ENCODE assay signal across 2 cellular contexts in the genomic region with DNA sequence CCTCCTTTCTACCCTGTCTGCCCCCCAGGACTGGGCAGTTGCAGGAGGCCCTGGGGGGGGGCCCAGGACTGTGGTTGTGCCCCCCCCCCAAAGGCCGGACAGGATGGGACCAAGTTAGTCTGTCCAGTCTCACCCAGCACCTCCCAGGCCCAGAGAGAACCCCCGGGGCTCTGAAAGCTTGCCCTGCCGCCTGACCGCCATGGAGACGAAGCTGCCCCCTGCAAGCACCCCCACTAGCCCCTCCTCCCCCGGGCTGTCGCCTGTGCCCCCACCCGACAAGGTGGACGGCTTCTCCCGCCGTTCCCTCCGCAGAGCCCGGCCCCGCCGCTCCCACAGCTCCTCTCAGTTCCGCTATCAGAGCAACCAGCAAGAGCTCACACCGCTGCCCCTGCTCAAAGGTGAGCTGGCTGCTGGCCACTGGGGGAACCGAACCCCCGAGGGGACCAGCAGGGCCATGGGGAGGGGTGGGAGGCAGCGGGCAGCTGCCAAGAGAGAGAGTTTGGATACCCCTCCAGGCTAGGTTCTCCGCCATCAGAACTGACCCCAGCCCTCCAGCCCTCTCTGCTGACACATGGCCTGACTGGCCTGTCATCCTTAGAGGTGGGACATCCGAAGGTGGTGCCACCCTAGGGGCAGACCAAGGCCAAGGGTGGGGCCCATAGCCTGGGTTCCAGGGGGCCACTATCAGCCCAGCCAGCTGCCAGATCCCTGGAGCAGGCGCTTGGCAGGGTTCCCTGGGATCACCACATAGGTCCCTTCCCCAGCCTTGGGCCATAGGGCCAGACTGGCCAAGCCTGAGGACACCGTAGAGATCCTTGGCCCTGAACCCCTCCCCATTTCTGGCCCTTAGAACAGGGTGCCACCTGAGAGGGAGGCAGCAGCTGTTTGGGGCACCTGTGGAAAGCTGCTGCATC.
TF ChIP-seq lines count a peak whose summit lies in the region.

No MANE protein-coding gene starts in this region.

TF ChIP-seq in A549, 52 proteins besides CTCF, POLR2A, EP300 and RAD21:
- TF ChIP-seq, protein P1, sequence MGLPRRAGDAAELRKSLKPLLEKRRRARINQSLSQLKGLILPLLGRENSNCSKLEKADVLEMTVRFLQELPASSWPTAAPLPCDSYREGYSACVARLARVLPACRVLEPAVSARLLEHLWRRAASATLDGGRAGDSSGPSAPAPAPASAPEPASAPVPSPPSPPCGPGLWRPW (IDR thresholded peaks at IDR 0.05): no peak
- TF ChIP-seq RARB (CRISPR knock-in tag; IDR thresholded peaks at IDR 0.05): no peak
- no peak for TF ChIP-seq FOSB (CRISPR knock-in tag; IDR thresholded peaks at IDR 0.05)
- TF ChIP-seq RFX5 (IDR thresholded peaks at IDR 0.05): no peak
- TF ChIP-seq GATA3 (IDR thresholded peaks at IDR 0.05; ENCODE audit: borderline replicate concordance): no peak
- TF ChIP-seq ZC3H11A (IDR thresholded peaks at IDR 0.05): no peak
- TF ChIP-seq CEBPB (IDR thresholded peaks at IDR 0.05): no peak
- TF ChIP-seq JUNB (IDR thresholded peaks at IDR 0.05): no peak
- no peak for TF ChIP-seq PHF8 (IDR thresholded peaks at IDR 0.05; ENCODE audit: borderline replicate concordance, low read depth)
- no peak for TF ChIP-seq SREBF2 (IDR thresholded peaks at IDR 0.05)
- TF ChIP-seq, protein P2, sequence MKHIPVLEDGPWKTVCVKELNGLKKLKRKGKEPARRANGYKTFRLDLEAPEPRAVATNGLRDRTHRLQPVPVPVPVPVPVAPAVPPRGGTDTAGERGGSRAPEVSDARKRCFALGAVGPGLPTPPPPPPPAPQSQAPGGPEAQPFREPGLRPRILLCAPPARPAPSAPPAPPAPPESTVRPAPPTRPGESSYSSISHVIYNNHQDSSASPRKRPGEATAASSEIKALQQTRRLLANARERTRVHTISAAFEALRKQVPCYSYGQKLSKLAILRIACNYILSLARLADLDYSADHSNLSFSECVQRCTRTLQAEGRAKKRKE (CRISPR knock-in tag; IDR thresholded peaks at IDR 0.05; ENCODE audit: low read depth): no peak
- no peak for TF ChIP-seq KDM1A (IDR thresholded peaks at IDR 0.05; ENCODE audit: low read depth)
- TF ChIP-seq ESRRA (IDR thresholded peaks at IDR 0.05; ENCODE audit: borderline replicate concordance, low read length): no peak
- TF ChIP-seq, protein P3, sequence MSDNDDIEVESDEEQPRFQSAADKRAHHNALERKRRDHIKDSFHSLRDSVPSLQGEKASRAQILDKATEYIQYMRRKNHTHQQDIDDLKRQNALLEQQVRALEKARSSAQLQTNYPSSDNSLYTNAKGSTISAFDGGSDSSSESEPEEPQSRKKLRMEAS (IDR thresholded peaks at IDR 0.05): no peak
- TF ChIP-seq MYC (IDR thresholded peaks at IDR 0.05; ENCODE audit: borderline replicate concordance, low read length): no peak

TF ChIP-seq in IMR-90, 13 proteins besides CTCF, POLR2A, EP300 and RAD21:
- no peak for TF ChIP-seq FOS (IDR thresholded peaks at IDR 0.05; ENCODE audit: low read depth, low read length)
- no peak for TF ChIP-seq RCOR1 (IDR thresholded peaks at IDR 0.05; ENCODE audit: insufficient replicate concordance, low read length)
- TF ChIP-seq MXI1 (IDR thresholded peaks at IDR 0.05; ENCODE audit: borderline replicate concordance, low read depth, low read length): no peak
- no peak for TF ChIP-seq CEBPB (IDR thresholded peaks at IDR 0.05; ENCODE audit: low read depth, low read length)
- TF ChIP-seq, protein P4, sequence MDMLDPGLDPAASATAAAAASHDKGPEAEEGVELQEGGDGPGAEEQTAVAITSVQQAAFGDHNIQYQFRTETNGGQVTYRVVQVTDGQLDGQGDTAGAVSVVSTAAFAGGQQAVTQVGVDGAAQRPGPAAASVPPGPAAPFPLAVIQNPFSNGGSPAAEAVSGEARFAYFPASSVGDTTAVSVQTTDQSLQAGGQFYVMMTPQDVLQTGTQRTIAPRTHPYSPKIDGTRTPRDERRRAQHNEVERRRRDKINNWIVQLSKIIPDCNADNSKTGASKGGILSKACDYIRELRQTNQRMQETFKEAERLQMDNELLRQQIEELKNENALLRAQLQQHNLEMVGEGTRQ (IDR thresholded peaks at IDR 0.05; ENCODE audit: low read depth, low read length): no peak
- TF ChIP-seq, protein P5, sequence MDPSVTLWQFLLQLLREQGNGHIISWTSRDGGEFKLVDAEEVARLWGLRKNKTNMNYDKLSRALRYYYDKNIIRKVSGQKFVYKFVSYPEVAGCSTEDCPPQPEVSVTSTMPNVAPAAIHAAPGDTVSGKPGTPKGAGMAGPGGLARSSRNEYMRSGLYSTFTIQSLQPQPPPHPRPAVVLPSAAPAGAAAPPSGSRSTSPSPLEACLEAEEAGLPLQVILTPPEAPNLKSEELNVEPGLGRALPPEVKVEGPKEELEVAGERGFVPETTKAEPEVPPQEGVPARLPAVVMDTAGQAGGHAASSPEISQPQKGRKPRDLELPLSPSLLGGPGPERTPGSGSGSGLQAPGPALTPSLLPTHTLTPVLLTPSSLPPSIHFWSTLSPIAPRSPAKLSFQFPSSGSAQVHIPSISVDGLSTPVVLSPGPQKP (IDR thresholded peaks at IDR 0.05; ENCODE audit: borderline replicate concordance, low read depth, low read length): no peak
- no peak for TF ChIP-seq MAFK (IDR thresholded peaks at IDR 0.05; ENCODE audit: low read depth, low read length)
- TF ChIP-seq MAZ (IDR thresholded peaks at IDR 0.05; ENCODE audit: borderline replicate concordance, low read depth, low read length): no peak
- TF ChIP-seq SMC3 (IDR thresholded peaks at IDR 0.05; ENCODE audit: low read depth, low read length): no peak
- TF ChIP-seq NFE2L2 (IDR thresholded peaks at IDR 0.05; ENCODE audit: low read depth, low read length): no peak
- TF ChIP-seq RFX5 (IDR thresholded peaks at IDR 0.05; ENCODE audit: low read depth, low read length): no peak
- TF ChIP-seq CHD1 (IDR thresholded peaks at IDR 0.05; ENCODE audit: low read depth, low read length): no peak
